Comparison of ENCODE assay signal across 17 cellular contexts in the genomic region with DNA sequence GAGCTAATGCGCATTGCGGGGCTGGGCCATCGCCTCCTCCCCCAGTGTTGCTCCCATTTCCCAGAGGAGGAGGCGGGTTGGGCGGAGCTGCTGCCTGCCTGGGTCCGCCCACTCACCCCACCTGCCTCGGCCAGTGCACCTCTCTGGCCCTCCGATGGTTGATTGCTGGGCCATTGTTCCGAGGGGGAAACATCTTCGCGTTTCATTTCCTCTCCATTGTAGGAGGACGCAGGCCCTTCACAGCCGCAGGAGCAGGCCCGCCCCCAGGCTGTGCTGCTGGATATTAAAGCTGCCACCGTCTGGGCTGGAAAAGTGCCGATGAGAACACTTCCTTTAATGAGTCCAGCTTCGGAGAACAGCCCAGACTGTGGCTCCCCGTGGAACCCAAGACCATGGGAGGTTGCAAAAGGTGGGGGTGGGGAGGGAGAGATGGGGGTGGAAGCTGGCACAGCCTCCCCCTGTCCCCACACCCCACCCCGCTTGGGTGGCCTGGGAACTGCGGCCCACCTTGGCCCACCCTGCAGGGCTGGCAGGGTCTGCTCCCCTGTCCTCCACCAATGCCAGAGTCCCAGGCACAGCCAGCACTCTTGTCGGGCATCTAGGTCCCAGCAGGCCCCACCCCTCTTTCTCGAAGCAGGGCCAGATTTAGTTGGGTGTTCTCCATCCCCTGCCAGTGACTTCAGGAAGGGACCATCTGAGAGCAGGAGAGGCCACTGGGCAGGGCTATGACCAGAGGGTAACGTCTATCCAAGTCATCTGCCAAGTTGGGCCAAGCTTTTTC.
DNase-seq lines count a peak whose midpoint lies in the region; ATAC-seq and TF ChIP-seq lines count a peak whose summit lies in the region.
"Had no signal": no experiment of that assay in that cellular context is flagged by ENCODE, and none has a peak within 500 bp of the region (broad histone marks: within the 10 kb centered on the region; RNA-seq: fewer than 3 reads in every experiment).

No MANE protein-coding gene starts in this region.

- no peak overlapping the region for H3K4me3 ChIP-seq in right atrium auricular region
- H3K4me3 ChIP-seq in aorta (ENCODE audit: low read length in 2 of 2): no peak overlapping the region
- H3K4me3 ChIP-seq: coronary artery, upper lobe of right lung had no signal

- H3K4me3 Mint-ChIP-seq in activated CD4-positive, alpha-beta T cell treated with anti-CD3 and anti-CD28 coated beads for 36 hours: no peak overlapping the region
- H3K4me3 Mint-ChIP-seq: stimulated activated naive CD8-positive, alpha-beta T cell treated with anti-CD3 and anti-CD28 coated beads, Interleukin-15, Interleukin-2, amounts not matched to agents 100 ng/mL and 50 ng/mL, for 24 hours had no signal

- peak; percentile 56 for DNase-seq in Right ventricle myocardium superior
- no peak for DNase-seq in right atrium auricular region (ENCODE audit: low spot score)
- DNase-seq in dermis blood vessel endothelial cell: peak; percentile 95
- DNase-seq in iPS-NIHi11 (ENCODE audit: low spot score): peak; percentile 95
- peak; percentile 43 to 66 for DNase-seq in aorta
- no peak for DNase-seq in RWPE1 (ENCODE audit: low spot score)
- DNase-seq in activated CD4-positive, alpha-beta T cell treated with anti-CD3 and anti-CD28 coated beads for 36 hours: no peak
- DNase-seq in AML-193 (lab: John Stamatoyannopoulos, UW): no peak
- DNase-seq: activated CD8-positive, alpha-beta memory T cell treated with anti-CD3 and anti-CD28 coated beads for 24 hours; activated gamma-delta T cell; hippocampal formation; mesenchymal stem cell; NCI-H2171; upper lobe of right lung had no signal

- no peaks in the 10 kb centered on the region for H3K36me3 ChIP-seq in right atrium auricular region
- H3K36me3 ChIP-seq in aorta (ENCODE audit: control insufficient read depth in 1 of 2, insufficient read depth in 2 of 2, low read length in 1 of 2): no peaks in the 10 kb centered on the region
- H3K36me3 ChIP-seq: neutrophil, upper lobe of right lung had no signal

- H3K27ac ChIP-seq in right atrium auricular region: no peak overlapping the region
- no peak overlapping the region for H3K27ac ChIP-seq in aorta (ENCODE audit: low read depth in 1 of 2, low read length in 2 of 2)
- no peak overlapping the region for H3K27ac ChIP-seq in RWPE1
- H3K27ac ChIP-seq: coronary artery, neutrophil, upper lobe of right lung had no signal

- peaks cover 2% of the 10 kb centered on the region for H3K27me3 Mint-ChIP-seq in activated CD4-positive, alpha-beta T cell treated with anti-CD3 and anti-CD28 coated beads for 36 hours

- TF ChIP-seq CTCF in right atrium auricular region (IDR thresholded peaks at IDR 0.05): peak in 1 of 2 donors; percentile 19
- TF ChIP-seq CTCF in RWPE1 (conservative IDR thresholded peaks at IDR 0.05; ENCODE audit: low read depth): no peak

- POLR2A ChIA-PET in RWPE1 (lab: Yijun Ruan, JAX; ENCODE audit: low non-redundant PET): no interaction called here
- POLR2A ChIA-PET in activated CD4-positive, alpha-beta T cell treated with anti-CD3 and anti-CD28 coated beads for 36 hours (lab: Charles Lee): no interaction called here

- CTCF ChIA-PET in RWPE1 (lab: Yijun Ruan, JAX): no interaction called here
- CTCF ChIA-PET in activated CD4-positive, alpha-beta T cell treated with anti-CD3 and anti-CD28 coated beads for 36 hours (lab: Charles Lee): no interaction called here

- intact Hi-C loops in Right ventricle myocardium superior (cut with DNase I) (no loop called here), aorta (cut with DNase I) (no loop called here)
- intact Hi-C loops in activated CD4-positive, alpha-beta T cell treated with anti-CD3 and anti-CD28 coated beads for 36 hours (cut with DNase I, micrococcal nuclease): no loop called here

- no peaks in the 10 kb centered on the region for H3K27me3 ChIP-seq in right atrium auricular region
- peaks cover 0 to 2% of the 10 kb centered on the region in 2 donors for H3K27me3 ChIP-seq in aorta (ENCODE audit: control insufficient read depth in 1 of 2, insufficient read depth in 2 of 2, low read length in 1 of 2)

- H3K9me3 ChIP-seq in right atrium auricular region (no peaks in the 10 kb centered on the region), aorta (ENCODE audit: control insufficient read depth, low read length) (no peaks in the 10 kb centered on the region)
- H3K9me3 ChIP-seq: neutrophil, upper lobe of right lung had no signal

- H3K9me3 Mint-ChIP-seq in activated CD4-positive, alpha-beta T cell treated with anti-CD3 and anti-CD28 coated beads for 36 hours (ENCODE audit: low read depth): no peaks in the 10 kb centered on the region
- H3K9me3 Mint-ChIP-seq: stimulated activated naive CD8-positive, alpha-beta T cell treated with anti-CD3 and anti-CD28 coated beads, Interleukin-15, Interleukin-2, amounts not matched to agents 100 ng/mL and 50 ng/mL, for 24 hours had no signal

- 14 to 16% methylated on average over 23 of the region's 23 CpGs for WGBS in aorta, 2 donors

- no peaks in the 10 kb centered on the region for H3K4me1 ChIP-seq in right atrium auricular region
- no peaks in the 10 kb centered on the region for H3K4me1 ChIP-seq in aorta (ENCODE audit: control insufficient read depth in 1 of 2, insufficient read depth in 2 of 2, low read length in 2 of 2)
- H3K4me1 ChIP-seq: upper lobe of right lung had no signal

- no peaks in the 10 kb centered on the region for H3K36me3 Mint-ChIP-seq in activated CD4-positive, alpha-beta T cell treated with anti-CD3 and anti-CD28 coated beads for 36 hours (ENCODE audit: low read depth)

- no peak overlapping the region for H3K27ac Mint-ChIP-seq in activated CD4-positive, alpha-beta T cell treated with anti-CD3 and anti-CD28 coated beads for 36 hours
- H3K27ac Mint-ChIP-seq: stimulated activated naive CD8-positive, alpha-beta T cell treated with anti-CD3 and anti-CD28 coated beads, Interleukin-15, Interleukin-2, amounts not matched to agents 100 ng/mL and 50 ng/mL, for 24 hours had no signal

- H3K4me1 Mint-ChIP-seq in activated CD4-positive, alpha-beta T cell treated with anti-CD3 and anti-CD28 coated beads for 36 hours: no peaks in the 10 kb centered on the region

- ATAC-seq in Right ventricle myocardium superior (ENCODE audit: poor library complexity): no peak
- peak; percentile 9 for ATAC-seq in aorta (ENCODE audit: low FRiP score)
- ATAC-seq in activated CD4-positive, alpha-beta T cell treated with anti-CD3 and anti-CD28 coated beads for 36 hours: no peak
- ATAC-seq: upper lobe of right lung had no signal

Comparison
In these comparisons a context has a peak if more than half of its experiments do, and no peak if none do; other contexts are left out.
1. DNase-seq: peak in Right ventricle myocardium superior (single experiment), dermis blood vessel endothelial cell (single experiment), iPS-NIHi11 (single experiment) and aorta (2 of 2); none in right atrium auricular region (single experiment), RWPE1 (single experiment), activated CD4-positive, alpha-beta T cell treated with anti-CD3 and anti-CD28 coated beads for 36 hours (single experiment) and AML-193 (0 of 2).